20 cellular contexts compared by ENCODE assay signal in genomic region chr11:1221848-1222311, GRCh38. TPM values are rescaled to one million over a fixed set of nuclear protein-coding genes. Genes with fewer than 3 reads are reported as not detected.
DNase-seq lines count a peak whose midpoint lies in the region; ATAC-seq and TF ChIP-seq lines count a peak whose summit lies in the region.
"Had no signal": no experiment of that assay in that cellular context is flagged by ENCODE, and none has a peak within 500 bp of the region (broad histone marks: within the 10 kb centered on the region; RNA-seq: fewer than 3 reads in every experiment).

No MANE protein-coding gene starts in this region.

- H3K4me1 ChIP-seq in left ventricle myocardium inferior (no peaks in the 10 kb centered on the region), ascending aorta (no peaks in the 10 kb centered on the region)

- H3K36me3 Mint-ChIP-seq in glutamatergic neuron (ENCODE audit: unreplicated experiment) (no peaks in the 10 kb centered on the region), type B pancreatic cell (no peaks in the 10 kb centered on the region)
- H3K36me3 Mint-ChIP-seq: activated naive CD8-positive, alpha-beta T cell treated with anti-CD3 and anti-CD28 coated beads, Interleukin-2, amount 10 ng/mL, durations not matched to agents 7 days and 5 days; brain had no signal

- intact Hi-C loops in Right ventricle myocardium inferior (cut with DNase I) = no loop called here
- intact Hi-C loops in left ventricle myocardium inferior (cut with micrococcal nuclease) = no loop called here
- intact Hi-C loops in ascending aorta (cut with DNase I) = no loop called here

- H3K27me3 Mint-ChIP-seq in glutamatergic neuron (ENCODE audit: unreplicated experiment) (peaks cover 5% of the 10 kb centered on the region), type B pancreatic cell (peaks cover 7% of the 10 kb centered on the region)
- H3K27me3 Mint-ChIP-seq: activated naive CD8-positive, alpha-beta T cell treated with anti-CD3 and anti-CD28 coated beads, Interleukin-2, amount 10 ng/mL, durations not matched to agents 7 days and 5 days had no signal

- H3K27ac Mint-ChIP-seq in glutamatergic neuron (ENCODE audit: unreplicated experiment) = no peak overlapping the region
- no peak overlapping the region for H3K27ac Mint-ChIP-seq in type B pancreatic cell
- H3K27ac Mint-ChIP-seq: activated naive CD8-positive, alpha-beta T cell treated with anti-CD3 and anti-CD28 coated beads, Interleukin-2, amount 10 ng/mL, durations not matched to agents 7 days and 5 days; T-helper 2 cell treated with Interferon-gamma antibody and Interleukin-4, amounts not matched to agents 5 μg/mL and 100 μg/mL, for 36 hours had no signal

- H3K4me1 Mint-ChIP-seq in glutamatergic neuron (ENCODE audit: low read depth, unreplicated experiment) (peaks cover 1% of the 10 kb centered on the region), type B pancreatic cell (ENCODE audit: unreplicated experiment) (no peaks in the 10 kb centered on the region)
- H3K4me1 Mint-ChIP-seq: activated naive CD8-positive, alpha-beta T cell treated with anti-CD3 and anti-CD28 coated beads, Interleukin-2, amount 10 ng/mL, durations not matched to agents 7 days and 5 days; brain had no signal

- H3K27me3 ChIP-seq in left ventricle myocardium inferior (ENCODE audit: low read depth) (peaks cover 99% of the 10 kb centered on the region), ascending aorta (no peaks in the 10 kb centered on the region)

- no peak overlapping the region for H3K4me3 Mint-ChIP-seq in glutamatergic neuron (ENCODE audit: unreplicated experiment)
- no peak overlapping the region for H3K4me3 Mint-ChIP-seq in type B pancreatic cell
- H3K4me3 Mint-ChIP-seq: activated naive CD8-positive, alpha-beta T cell treated with anti-CD3 and anti-CD28 coated beads, Interleukin-2, amount 10 ng/mL, durations not matched to agents 7 days and 5 days; brain; T-helper 2 cell treated with Interferon-gamma antibody and Interleukin-4, amounts not matched to agents 5 μg/mL and 100 μg/mL, for 36 hours had no signal

- H3K9me3 Mint-ChIP-seq in glutamatergic neuron (ENCODE audit: unreplicated experiment) (peaks cover 5% of the 10 kb centered on the region), type B pancreatic cell (no peaks in the 10 kb centered on the region)
- H3K9me3 Mint-ChIP-seq: activated naive CD8-positive, alpha-beta T cell treated with anti-CD3 and anti-CD28 coated beads, Interleukin-2, amount 10 ng/mL, durations not matched to agents 7 days and 5 days; T-helper 2 cell treated with Interferon-gamma antibody and Interleukin-4, amounts not matched to agents 5 μg/mL and 100 μg/mL, for 36 hours had no signal

- ATAC-seq in Right ventricle myocardium inferior (no peak), HG02885 (IDR thresholded peaks at IDR 0.05; ENCODE audit: poor library complexity, unreplicated experiment) (no peak), GM21619 (IDR thresholded peaks at IDR 0.05; ENCODE audit: unreplicated experiment) (no peak)

- TF ChIP-seq CTCF in left ventricle myocardium inferior (IDR thresholded peaks at IDR 0.05; ENCODE audit: borderline replicate concordance) (no peak), glutamatergic neuron (IDR thresholded peaks at IDR 0.05; ENCODE audit: partially characterized antibody, unreplicated experiment) (no peak), type B pancreatic cell (conservative IDR thresholded peaks at IDR 0.05) (no peak), ascending aorta (IDR thresholded peaks at IDR 0.05) (no peak)

- DNase-seq in Right ventricle myocardium inferior (ENCODE audit: missing footprints) = peak; percentile 66
- no peak for DNase-seq in left ventricle myocardium inferior
- DNase-seq in glutamatergic neuron = peak; percentile 9
- DNase-seq in mesenteric fat pad (ENCODE audit: low spot score) = peak; percentile 81
- DNase-seq in type B pancreatic cell (ENCODE audit: extremely low spot score, unreplicated experiment) = peak; percentile 63
- DNase-seq in ascending aorta (ENCODE audit: low spot score in 2 of 2) = no peak
- DNase-seq: activated CD4-positive, alpha-beta T cell treated with anti-CD3 and anti-CD28 coated beads, Interleukin-2, amount 50 U/mL, for 48 hours; activated naive CD8-positive, alpha-beta T cell treated with anti-CD3 and anti-CD28 coated beads, Interleukin-2, amount 10 ng/mL, durations not matched to agents 7 days and 5 days; C1 segment of cervical spinal cord; Karpas-422; NCI-H1694; NCI-H2171 treated with DMSO at 0.1 percent for 48 hours; stimulated activated CD8-positive, alpha-beta memory T cell treated with anti-CD3 and anti-CD28 coated beads, Interleukin-4, amount 100 ng/mL, for 48 hours had no signal

- H3K9me3 ChIP-seq in left ventricle myocardium inferior (replicated peaks) (no peaks in the 10 kb centered on the region), ascending aorta (no peaks in the 10 kb centered on the region)
- H3K9me3 ChIP-seq: neutrophil had no signal

- H3K27ac ChIP-seq in left ventricle myocardium inferior (replicated peaks) (no peak overlapping the region), ascending aorta (no peak overlapping the region)
- H3K27ac ChIP-seq: neutrophil had no signal

- H3K4me3 ChIP-seq in left ventricle myocardium inferior (no peak overlapping the region), ascending aorta (no peak overlapping the region)

- H3K36me3 ChIP-seq in left ventricle myocardium inferior (no peaks in the 10 kb centered on the region), ascending aorta (no peaks in the 10 kb centered on the region)
- H3K36me3 ChIP-seq: neutrophil had no signal

RNA-seq across cellular contexts. Expression of gene MUC5B, which starts 1.0 kb away (rescaled TPM):
- total RNA-seq in Right ventricle myocardium inferior = not detected
- not detected for total RNA-seq in left ventricle myocardium inferior
- not detected for total RNA-seq in glutamatergic neuron (ENCODE audit: unreplicated experiment)
- not detected for total RNA-seq in mesenteric fat pad
- 0.48 and 2.0 TPM in 2 replicates for total RNA-seq in type B pancreatic cell (ENCODE audit: low replicate concordance)
- total RNA-seq in ascending aorta = under 0.01 TPM
- total RNA-seq: activated naive CD8-positive, alpha-beta T cell treated with anti-CD3 and anti-CD28 coated beads, Interleukin-2, amount 10 ng/mL, durations not matched to agents 7 days and 5 days; RPMI7951; urinary bladder had no signal

Comparison
In these comparisons a context has a peak if more than half of its experiments do, and no peak if none do; other contexts are left out.
1. DNase-seq: peak in Right ventricle myocardium inferior (single experiment), glutamatergic neuron (single experiment), mesenteric fat pad (single experiment) and type B pancreatic cell (single experiment); none in left ventricle myocardium inferior (single experiment) and ascending aorta (0 of 2).